Comparison of ENCODE assay signal across 13 cellular contexts in the genomic region with DNA sequence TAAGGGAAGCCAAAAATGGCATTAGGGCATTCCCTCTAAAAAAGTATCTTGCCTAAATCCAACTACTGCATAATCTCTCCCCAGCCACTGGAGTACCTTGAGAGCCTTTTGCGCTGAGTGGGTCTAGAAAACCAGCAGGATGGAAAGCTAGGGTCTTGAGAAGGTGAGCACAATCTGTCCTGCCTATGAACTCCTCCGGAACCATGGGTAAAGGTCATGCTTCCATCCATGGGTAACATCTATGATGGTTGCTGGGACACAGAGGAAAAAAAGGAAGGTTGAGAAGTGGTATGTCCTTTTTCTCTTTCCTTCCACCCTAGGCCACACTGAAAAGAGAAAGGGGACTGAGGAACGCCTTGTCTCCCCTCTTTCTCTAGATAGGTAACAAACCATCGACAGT. TPM values are rescaled to one million over a fixed set of nuclear protein-coding genes. Genes with fewer than 3 reads are reported as not detected.
DNase-seq lines count a peak whose midpoint lies in the region; ATAC-seq and TF ChIP-seq lines count a peak whose summit lies in the region.
"Had no signal": no experiment of that assay in that cellular context is flagged by ENCODE, and none has a peak within 500 bp of the region (broad histone marks: within the 10 kb centered on the region; RNA-seq: fewer than 3 reads in every experiment).

No MANE protein-coding gene starts in this region.

- H3K4me3 ChIP-seq in BE2C (ENCODE audit: low read depth, low read length) (no peak overlapping the region), HCT116 (replicated peaks in 1 of 2; ENCODE audit: low read depth in 1 of 2, low read length in 2 of 2) (no peak overlapping the region), fibroblast of villous mesenchyme (ENCODE audit: low read depth, low read length) (no peak overlapping the region), upper lobe of right lung (no peak overlapping the region)

- no peak overlapping the region for H2AFZ ChIP-seq in HCT116 (ENCODE audit: low read depth, low read length, poor library complexity, severe bottlenecking)

- BruUV-seq in HCT116 (replicated peaks; lab: Mats Ljungman, UMichigan): no TSS peak

- H3K9ac ChIP-seq in HCT116 (ENCODE audit: low read length): no peak overlapping the region

- H3K4me1 ChIP-seq in BE2C: no peaks in the 10 kb centered on the region
- no peaks in the 10 kb centered on the region for H3K4me1 ChIP-seq in HCT116 (ENCODE audit: control insufficient read depth in 1 of 2, insufficient read depth in 2 of 2, low read length in 2 of 2)
- no peaks in the 10 kb centered on the region for H3K4me1 ChIP-seq in upper lobe of right lung

- TF ChIP-seq RAD21 in HCT116 (IDR thresholded peaks at IDR 0.05; ENCODE audit: low read depth): no peak

- RAD21 ChIA-PET in HCT116 (lab: Charles Lee; ENCODE audit: low non-redundant PET in 1 of 2, low total read pairs in 2 of 2, uncharacterized antibody in 2 of 2, unreplicated experiment in 2 of 2): no interaction called here

- intact Hi-C loops in HCT116 (cut with micrococcal nuclease) (no loop called here), upper lobe of right lung (cut with DNase I) (no loop called here)

- TF ChIP-seq CTCF in BE2C (IDR thresholded peaks at IDR 0.05; ENCODE audit: low read depth, low read length) (no peak), HCT116 (IDR thresholded peaks at IDR 0.05 in 2 of 3, conservative IDR thresholded peaks at IDR 0.05 in 1 of 3; ENCODE audit: borderline replicate concordance in 1 of 3, insufficient read depth in 1 of 3, low read depth in 2 of 3, low read length in 2 of 3) (no peak), fibroblast of villous mesenchyme (IDR thresholded peaks at IDR 0.05; ENCODE audit: insufficient read depth, low read depth, low read length) (no peak), upper lobe of right lung (IDR thresholded peaks at IDR 0.05) (no peak)

- ATAC-seq in HCT116 (no peak), GM19351 (IDR thresholded peaks at IDR 0.05; ENCODE audit: unreplicated experiment) (no peak), upper lobe of right lung (no peak)

- H3K9me3 ChIP-seq in BE2C: no peaks in the 10 kb centered on the region
- H3K9me3 ChIP-seq in HCT116 (ENCODE audit: control insufficient read depth in 1 of 2, insufficient read depth in 1 of 2, low read depth in 1 of 2, low read length in 2 of 2): peaks cover 24% of the 10 kb centered on the region in 2 experiments; a peak in 2 of 4 replicates
- H3K9me3 ChIP-seq in upper lobe of right lung: peaks cover 45% of the 10 kb centered on the region

- H4K20me1 ChIP-seq in HCT116 (ENCODE audit: insufficient read depth): no peaks in the 10 kb centered on the region

- no peak for TF ChIP-seq POLR2A in HCT116 (IDR thresholded peaks at IDR 0.05; ENCODE audit: borderline replicate concordance, extremely low read depth, insufficient read depth, insufficient read length)

- no peaks in the 10 kb centered on the region for H3K9me2 ChIP-seq in HCT116 (ENCODE audit: insufficient read depth)

- DNase-seq in BE2C (peak; percentile 10), HCT116 (ENCODE audit: low read depth, low spot score) (peak; percentile 3), SK-N-DZ (ENCODE audit: low spot score) (peak; percentile 3), fibroblast of villous mesenchyme (ENCODE audit: low read depth) (peak; percentile 30), NCI-H2081 treated with DMSO at 0.1 percent for 48 hours (lab: John Stamatoyannopoulos, UW) (no peak), upper lobe of right lung (no peak)
- no peak for DNase-seq in NK-92 treated with Interleukin-12 subunit alpha and Interleukin-12 subunit beta, amount 100 ng/mL, for 24 hours (lab: John Stamatoyannopoulos, UW)
- DNase-seq: activated CD8-positive, alpha-beta memory T cell treated with anti-CD3 and anti-CD28 coated beads for 24 hours; T-helper 9 cell had no signal

- H3K4me2 ChIP-seq in HCT116 (ENCODE audit: low read length): no peak overlapping the region

- H3K36me3 ChIP-seq in BE2C: no peaks in the 10 kb centered on the region
- no peaks in the 10 kb centered on the region for H3K36me3 ChIP-seq in HCT116 (ENCODE audit: control insufficient read depth in 1 of 2, insufficient read depth in 2 of 2, low read length in 2 of 2)
- no peaks in the 10 kb centered on the region for H3K36me3 ChIP-seq in upper lobe of right lung

- no peak overlapping the region for H3K27ac ChIP-seq in HCT116 (ENCODE audit: low read depth, low read length)
- no peak overlapping the region for H3K27ac ChIP-seq in upper lobe of right lung

- POLR2A ChIA-PET in HCT116 (lab: Charles Lee): no interaction called here

- CTCF ChIA-PET in HCT116 (lab: Charles Lee): no interaction called here

- H3K27me3 ChIP-seq in BE2C (no peaks in the 10 kb centered on the region), HCT116 (ENCODE audit: insufficient read depth, low read length) (no peaks in the 10 kb centered on the region), upper lobe of right lung (no peaks in the 10 kb centered on the region)

- no peaks in the 10 kb centered on the region for H3K79me2 ChIP-seq in HCT116 (ENCODE audit: insufficient read depth, low read length)

TF ChIP-seq in HCT116, 20 proteins besides CTCF, POLR2A, EP300 and RAD21:
- TF ChIP-seq SP1 (IDR thresholded peaks at IDR 0.05; ENCODE audit: low read depth): no peak
- peak; percentile 63; the same call in 1 of the 2 replicates for TF ChIP-seq CBX3 (IDR thresholded peaks at IDR 0.05; ENCODE audit: low read depth)
- no peak for TF ChIP-seq ZNF274 (IDR thresholded peaks at IDR 0.05; ENCODE audit: low read depth, low read length)
TF ChIP-seq in HCT116: peak in this region for 1.

RNA-seq across cellular contexts. Expression of gene ZNF676, which starts 52.4 kb away (rescaled TPM):
- polyA plus RNA-seq in BE2C (2012; ENCODE audit: insufficient read depth, insufficient read length, low read depth): 2.1 TPM
- not detected for total RNA-seq in HCT116 (2021; ENCODE audit: unreplicated experiment)
- polyA plus RNA-seq in HCT116 (2012): not detected in 2 replicates
- polyA plus RNA-seq in SK-N-DZ (2014; cell fraction: cytosol; rRNA removed): 2.3 and 2.7 TPM in 2 replicates
- polyA plus RNA-seq in SK-N-DZ (2014; cell fraction: nucleus; rRNA removed): 4.1 and 5.7 TPM in 2 replicates
- total RNA-seq in fibroblast of villous mesenchyme: not detected in 2 replicates
- total RNA-seq in upper lobe of right lung: 0.78 TPM
- total RNA-seq: CD4-positive, alpha-beta memory T cell; cerebellum; HT1080 had no signal
- polyA plus RNA-seq: CD4-positive, alpha-beta memory T cell had no signal

Comparison
In these comparisons a context has a peak if more than half of its experiments do, and no peak if none do; other contexts are left out.
1. DNase-seq: peak in BE2C (single experiment), HCT116 (single experiment), SK-N-DZ (single experiment) and fibroblast of villous mesenchyme (single experiment); none in NK-92 treated with Interleukin-12 subunit alpha and Interleukin-12 subunit beta, amount 100 ng/mL, for 24 hours (single experiment), NCI-H2081 treated with DMSO at 0.1 percent for 48 hours (single experiment) and upper lobe of right lung (single experiment).